ENCODE assay signal across 8 cellular contexts in genomic region chr1:5991784-5992033, GRCh38. TPM values are rescaled to one million over a fixed set of nuclear protein-coding genes. Genes with fewer than 3 reads are reported as not detected.
DNase-seq lines count a peak whose midpoint lies in the region; ATAC-seq and TF ChIP-seq lines count a peak whose summit lies in the region.

No MANE protein-coding gene starts in this region.

- ATAC-seq in GM19023 (IDR thresholded peaks at IDR 0.05; ENCODE audit: unreplicated experiment) (peak; percentile 21), HG03280 (IDR thresholded peaks at IDR 0.05; ENCODE audit: unreplicated experiment) (peak; percentile 20)
- peak; percentile 39 to 41 for ATAC-seq in activated T-cell treated with anti-CD3 and anti-CD28 coated beads, Interleukin-2, amount 50 U/mL, for 4 hours

- peaks cover 26% of the 10 kb centered on the region for H3K4me1 Mint-ChIP-seq in activated T-cell treated with anti-CD3 and anti-CD28 coated beads, Interleukin-2, amount 50 U/mL, for 4 hours (ENCODE audit: low read depth)

- H3K9me3 ChIP-seq in left ventricle myocardium inferior (replicated peaks), result no peaks in the 10 kb centered on the region
- H3K9me3 ChIP-seq in skeletal muscle tissue (ENCODE audit: control insufficient read depth in 3 of 3, low read length in 3 of 3), result no peaks in the 10 kb centered on the region

- H3K9ac ChIP-seq in skeletal muscle tissue (ENCODE audit: low read depth in 1 of 3, low read length in 3 of 3), result peak overlapping the region; percentile 65 to 75 (median 70)

- H3K27me3 ChIP-seq in left ventricle myocardium inferior (ENCODE audit: low read depth) (no peaks in the 10 kb centered on the region), skeletal muscle tissue (ENCODE audit: control insufficient read depth in 3 of 3, insufficient read depth in 3 of 3, low read length in 3 of 3) (peaks cover 6 to 7% (median 6%) of the 10 kb centered on the region in 3 donors)

- TF ChIP-seq CTCF in left ventricle myocardium inferior (IDR thresholded peaks at IDR 0.05; ENCODE audit: borderline replicate concordance), result no peak

- H3K36me3 Mint-ChIP-seq in activated T-cell treated with anti-CD3 and anti-CD28 coated beads, Interleukin-2, amount 50 U/mL, for 4 hours (ENCODE audit: insufficient read depth), result no peaks in the 10 kb centered on the region

- peak overlapping the region; percentile 86 for H3K4me3 Mint-ChIP-seq in activated T-cell treated with anti-CD3 and anti-CD28 coated beads, Interleukin-2, amount 50 U/mL, for 4 hours

- intact Hi-C loops in left ventricle myocardium inferior (cut with micrococcal nuclease), result no loop called here

- peak overlapping the region; percentile 78 for H3K4me3 ChIP-seq in left ventricle myocardium inferior
- H3K4me3 ChIP-seq in skeletal muscle tissue (ENCODE audit: low read length in 3 of 3), result peak overlapping the region; percentile 67 to 83 (median 80)

- H3K36me3 ChIP-seq in left ventricle myocardium inferior (no peaks in the 10 kb centered on the region), skeletal muscle tissue (ENCODE audit: control insufficient read depth in 3 of 3, insufficient read depth in 3 of 3, low read length in 3 of 3) (no peaks in the 10 kb centered on the region)

- H3K9me3 Mint-ChIP-seq in activated T-cell treated with anti-CD3 and anti-CD28 coated beads, Interleukin-2, amount 50 U/mL, for 4 hours, result no peaks in the 10 kb centered on the region

- no peaks in the 10 kb centered on the region for H3K27me3 Mint-ChIP-seq in activated T-cell treated with anti-CD3 and anti-CD28 coated beads, Interleukin-2, amount 50 U/mL, for 4 hours (ENCODE audit: low read depth)

- peaks cover 37% of the 10 kb centered on the region for H3K4me1 ChIP-seq in left ventricle myocardium inferior
- peaks cover 11 to 20% (median 19%) of the 10 kb centered on the region in 3 donors for H3K4me1 ChIP-seq in skeletal muscle tissue (ENCODE audit: control insufficient read depth in 3 of 3, insufficient read depth in 3 of 3, low read length in 3 of 3)

- DNase-seq in AG08395 (ENCODE audit: low spot score), result peak; percentile 57
- no peak for DNase-seq in activated T-cell treated with anti-CD3 and anti-CD28 coated beads, Interleukin-2, amount 50 U/mL, for 4 hours
- DNase-seq in left ventricle myocardium inferior, result peak; percentile 54
- no peak for DNase-seq in KG1 (lab: John Stamatoyannopoulos, UW)
- no peak for DNase-seq in iPS-NIHi7 (ENCODE audit: extremely low spot score)

- H3K27ac ChIP-seq in left ventricle myocardium inferior (replicated peaks), result peak overlapping the region; percentile 91
- H3K27ac ChIP-seq in skeletal muscle tissue (ENCODE audit: low read depth, low read length), result peak overlapping the region; percentile 79

RNA-seq across cellular contexts. Expression of gene NPHP4, which starts 0.5 kb away (rescaled TPM):
- total RNA-seq in activated T-cell treated with anti-CD3 and anti-CD28 coated beads, Interleukin-2, amount 50 U/mL, for 4 hours, result 1 to 10 TPM; 7.0 to 9.3 (median 7.1) TPM
- 3.7 TPM for total RNA-seq in left ventricle myocardium inferior
- 5.2 TPM for total RNA-seq in skeletal muscle tissue

RNA-seq across cellular contexts. Expression of gene KCNAB2, which starts 54.0 kb away (rescaled TPM):
- 100 to 1,000 TPM; 199 to 230 (median 202) TPM for total RNA-seq in activated T-cell treated with anti-CD3 and anti-CD28 coated beads, Interleukin-2, amount 50 U/mL, for 4 hours
- 31.0 TPM for total RNA-seq in left ventricle myocardium inferior
- 2.6 TPM for total RNA-seq in skeletal muscle tissue

Comparison
In these comparisons a context has a peak if more than half of its experiments do, and no peak if none do; other contexts are left out.
1. DNase-seq: peak in AG08395 (single experiment) and left ventricle myocardium inferior (single experiment); none in activated T-cell treated with anti-CD3 and anti-CD28 coated beads, Interleukin-2, amount 50 U/mL, for 4 hours (single experiment), KG1 (single experiment) and iPS-NIHi7 (single experiment).
2. Peak in every context shown above with its lines, with median percentiles within 50 percentile points of each other: ATAC-seq.